8 cellular contexts compared by ENCODE assay signal in genomic region chr6:44002071-44002590, GRCh38.
A peak's percentile ranks its signal among the peaks of the same experiment; 100 is the strongest.
DNase-seq lines count a peak whose midpoint lies in the region; ATAC-seq and TF ChIP-seq lines count a peak whose summit lies in the region.

No MANE protein-coding gene starts in this region.

- no peaks in the 10 kb centered on the region for H3K9me3 Mint-ChIP-seq in activated CD4-positive, alpha-beta T cell treated with anti-CD3 and anti-CD28 coated beads, Interleukin-2, amount 10 ng/mL, durations not matched to agents 24 days and 14 days
- H3K9me3 Mint-ChIP-seq in activated B cell treated with CpG ODN at 0.5 μM for 24 hours, result no peaks in the 10 kb centered on the region

- H3K36me3 Mint-ChIP-seq in activated CD4-positive, alpha-beta T cell treated with anti-CD3 and anti-CD28 coated beads, Interleukin-2, amount 10 ng/mL, durations not matched to agents 24 days and 14 days (ENCODE audit: low read depth), result no peaks in the 10 kb centered on the region
- no peaks in the 10 kb centered on the region for H3K36me3 Mint-ChIP-seq in activated B cell treated with CpG ODN at 0.5 μM for 24 hours (ENCODE audit: low read depth)

- H3K27ac ChIP-seq in heart left ventricle, result peak overlapping the region in 9 of 12 donors; percentile 58 to 97 (median 86)

- no peaks in the 10 kb centered on the region for H3K36me3 ChIP-seq in heart left ventricle
- no peaks in the 10 kb centered on the region for H3K36me3 ChIP-seq in skeletal muscle satellite cell (ENCODE audit: insufficient read depth, low read length)

- no peak for DNase-seq in activated CD4-positive, alpha-beta T cell treated with anti-CD3 and anti-CD28 coated beads, Interleukin-2, amount 10 ng/mL, durations not matched to agents 24 days and 14 days
- no peak for DNase-seq in activated CD4-positive, alpha-beta T cell treated with anti-CD3 and anti-CD28 coated beads, Interleukin-2, amount 50 U/mL, for 1 hour
- no peak for DNase-seq in activated B cell treated with CpG ODN at 0.5 μM for 24 hours
- peak in 1 of 5 donors; percentile 57 for DNase-seq in heart left ventricle
- no peak for DNase-seq in SHP77 (lab: John Stamatoyannopoulos, UW)
- DNase-seq in cerebellum (ENCODE audit: low spot score), result no peak

- no peak for TF ChIP-seq POLR2A in heart left ventricle (IDR thresholded peaks at IDR 0.05)

- H3K4me3 Mint-ChIP-seq in activated CD4-positive, alpha-beta T cell treated with anti-CD3 and anti-CD28 coated beads, Interleukin-2, amount 10 ng/mL, durations not matched to agents 24 days and 14 days, result peak overlapping the region; percentile 74
- H3K4me3 Mint-ChIP-seq in activated B cell treated with CpG ODN at 0.5 μM for 24 hours, result peak overlapping the region; percentile 48

- POLR2A ChIA-PET in activated B cell treated with CpG ODN at 0.5 μM for 24 hours (lab: Charles Lee), result interaction anchor here (0.6 to 0.7 kb wide), 2 partner anchors 367 to 1955 kb away, joined by 6 to 15 read pairs; no protein-coding TSS in a partner anchor

- WGBS in heart left ventricle, 4 donors, result 4 to 10% (median 4%) methylated on average over 22 to 37 of the region's 37 CpGs

- CTCF ChIA-PET in activated B cell treated with CpG ODN at 0.5 μM for 24 hours (lab: Charles Lee), result no interaction called here

- H3K27me3 ChIP-seq in heart left ventricle, result peaks cover 0 to 37% (median 17%) of the 10 kb centered on the region in 9 donors
- H3K27me3 ChIP-seq in skeletal muscle satellite cell (ENCODE audit: control insufficient read depth, insufficient read depth, low read length), result peaks cover 3% of the 10 kb centered on the region

- H3K9ac ChIP-seq in skeletal muscle satellite cell (ENCODE audit: low read depth, low read length), result peak overlapping the region; percentile 36

- TF ChIP-seq CTCF in activated B cell treated with CpG ODN at 0.5 μM for 24 hours (IDR thresholded peaks at IDR 0.05), result no peak
- TF ChIP-seq CTCF in heart left ventricle (IDR thresholded peaks at IDR 0.05), result no peak

- H3K27ac Mint-ChIP-seq in activated CD4-positive, alpha-beta T cell treated with anti-CD3 and anti-CD28 coated beads, Interleukin-2, amount 10 ng/mL, durations not matched to agents 24 days and 14 days, result peak overlapping the region; percentile 29
- H3K27ac Mint-ChIP-seq in activated B cell treated with CpG ODN at 0.5 μM for 24 hours, result no peak overlapping the region

- peak overlapping the region; percentile 86 for H3K4me2 ChIP-seq in skeletal muscle satellite cell (ENCODE audit: low read length)

- intact Hi-C loops in activated CD4-positive, alpha-beta T cell treated with anti-CD3 and anti-CD28 coated beads, Interleukin-2, amount 10 ng/mL, durations not matched to agents 24 days and 14 days (cut with micrococcal nuclease), result no loop called here
- intact Hi-C loops in activated B cell treated with CpG ODN at 0.5 μM for 24 hours (cut with micrococcal nuclease), result loop anchor here (5.0 kb wide), 2 partner anchors 70 to 335 kb away; no protein-coding TSS in a partner anchor
- intact Hi-C loops in heart left ventricle (cut with DNase I), result loop anchor here in 7 of 10 donors (2.0 to 5.0 kb wide), 5 partner anchors 47 to 230 kb away; partner anchors contain the start of gene VEGFA (in 3 of the 7)

- H3K4me1 ChIP-seq in heart left ventricle (peaks cover 0 to 47% (median 17%) of the 10 kb centered on the region in 12 donors), skeletal muscle satellite cell (ENCODE audit: control insufficient read depth, insufficient read depth, low read length) (peaks cover 30% of the 10 kb centered on the region)

- H3K4me3 ChIP-seq in heart left ventricle (peak overlapping the region; percentile 3 to 49 (median 38)), skeletal muscle satellite cell (ENCODE audit: low read length) (peak overlapping the region; percentile 67)

- ATAC-seq in activated B cell treated with CpG ODN at 0.5 μM for 24 hours (ENCODE audit: low read depth), result peak; percentile 32
- no peak for ATAC-seq in heart left ventricle
- ATAC-seq in HG03442 (IDR thresholded peaks at IDR 0.05; ENCODE audit: unreplicated experiment), result no peak

- H3K4me1 Mint-ChIP-seq in activated CD4-positive, alpha-beta T cell treated with anti-CD3 and anti-CD28 coated beads, Interleukin-2, amount 10 ng/mL, durations not matched to agents 24 days and 14 days, result peaks cover 4% of the 10 kb centered on the region
- peaks cover 20% of the 10 kb centered on the region for H3K4me1 Mint-ChIP-seq in activated B cell treated with CpG ODN at 0.5 μM for 24 hours

- peaks cover 29% of the 10 kb centered on the region for H3K27me3 Mint-ChIP-seq in activated CD4-positive, alpha-beta T cell treated with anti-CD3 and anti-CD28 coated beads, Interleukin-2, amount 10 ng/mL, durations not matched to agents 24 days and 14 days
- peaks cover 44% of the 10 kb centered on the region for H3K27me3 Mint-ChIP-seq in activated B cell treated with CpG ODN at 0.5 μM for 24 hours

- no peaks in the 10 kb centered on the region for H3K9me3 ChIP-seq in heart left ventricle
- no peaks in the 10 kb centered on the region for H3K9me3 ChIP-seq in skeletal muscle satellite cell (replicated peaks; ENCODE audit: low read length)
